ENCODE assay signal across 9 cellular contexts in genomic region chr3:159762981-159763465, GRCh38.
A peak's percentile ranks its signal among the peaks of the same experiment; 100 is the strongest.
DNase-seq lines count a peak whose midpoint lies in the region; ATAC-seq and TF ChIP-seq lines count a peak whose summit lies in the region.
"Had no signal": no experiment of that assay in that cellular context is flagged by ENCODE, and none has a peak within 500 bp of the region (broad histone marks: within the 10 kb centered on the region; RNA-seq: fewer than 3 reads in every experiment).

No MANE protein-coding gene starts in this region.

- peak overlapping the region; percentile 72 to 94 (median 85) for H3K27ac ChIP-seq in tibial nerve

- H3K9me3 ChIP-seq in mononuclear cell (ENCODE audit: low read depth, low read length) (no peaks in the 10 kb centered on the region), tibial nerve (no peaks in the 10 kb centered on the region)

- 8 to 10% methylated on average over 26 to 30 of the region's 33 CpGs for WGBS in tibial nerve, 2 donors

- ATAC-seq in GM21717 (IDR thresholded peaks at IDR 0.05; ENCODE audit: unreplicated experiment) = peak; percentile 41

- peaks cover 24% of the 10 kb centered on the region for H3K4me1 ChIP-seq in mononuclear cell (ENCODE audit: insufficient read depth, low read length)
- peaks cover 0 to 41% (median 10%) of the 10 kb centered on the region in 4 donors for H3K4me1 ChIP-seq in tibial nerve

- peak overlapping the region; percentile 64 for H3K4me3 ChIP-seq in Jurkat, Clone E6-1 (ENCODE audit: low read length)
- peak overlapping the region; percentile 73 for H3K4me3 ChIP-seq in epithelial cell of proximal tubule (ENCODE audit: low read depth, low read length)
- peak overlapping the region; percentile 34 for H3K4me3 ChIP-seq in mononuclear cell (ENCODE audit: low read length)
- peak overlapping the region; percentile 52 to 85 (median 62) for H3K4me3 ChIP-seq in tibial nerve

- TF ChIP-seq EP300 in tibial nerve (IDR thresholded peaks at IDR 0.05) = peak in 1 of 2 donors; percentile 57

- DNase-seq in NCI-H2081 (lab: John Stamatoyannopoulos, UW) = peak; percentile 50 to 63
- no peak for DNase-seq in NCI-H2081 treated with DMSO at 0.1 percent for 48 hours (lab: John Stamatoyannopoulos, UW)
- peak; percentile 35 for DNase-seq in Jurkat, Clone E6-1 (ENCODE audit: low read depth, low spot score)
- peak; percentile 19 for DNase-seq in T-helper 22 cell (ENCODE audit: low read depth)
- DNase-seq in epithelial cell of proximal tubule (ENCODE audit: low read depth) = no peak
- peak in 1 of 2 donors; percentile 35 for DNase-seq in tibial nerve (ENCODE audit: low spot score in 2 of 2)
- DNase-seq: DND-41 had no signal

- H3K36me3 ChIP-seq in tibial nerve = no peaks in the 10 kb centered on the region

- TF ChIP-seq POLR2A in tibial nerve (IDR thresholded peaks at IDR 0.05) = no peak

- no peak for TF ChIP-seq CTCF in epithelial cell of proximal tubule (conservative IDR thresholded peaks at IDR 0.05; ENCODE audit: low read depth, low read length)
- TF ChIP-seq CTCF in tibial nerve (IDR thresholded peaks at IDR 0.05) = no peak

- peaks cover 38% of the 10 kb centered on the region for H3K27me3 ChIP-seq in mononuclear cell (ENCODE audit: insufficient read depth, low read length)
- H3K27me3 ChIP-seq in tibial nerve = no peaks in the 10 kb centered on the region

Comparison
In these comparisons a context has a peak if more than half of its experiments do, and no peak if none do; other contexts are left out.
1. DNase-seq: peak in NCI-H2081 (2 of 2), Jurkat, Clone E6-1 (single experiment) and T-helper 22 cell (single experiment); none in NCI-H2081 treated with DMSO at 0.1 percent for 48 hours (single experiment) and epithelial cell of proximal tubule (single experiment).
2. Peak in every context shown above with its lines, with median percentiles within 50 percentile points of each other: H3K4me3 ChIP-seq.